Comparison of ENCODE assay signal across 8 cellular contexts in genomic region chr12:45989857-45990467, GRCh38. TPM values are rescaled to one million over a fixed set of nuclear protein-coding genes. Genes with fewer than 3 reads are reported as not detected.
DNase-seq lines count a peak whose midpoint lies in the region; ATAC-seq and TF ChIP-seq lines count a peak whose summit lies in the region.

No MANE protein-coding gene starts in this region.

- no peaks in the 10 kb centered on the region for H3K9me3 Mint-ChIP-seq in activated T-cell treated with anti-CD3 and anti-CD28 coated beads, Interleukin-2, amount 50 U/mL, for 4 hours

- ATAC-seq in GM18867 (IDR thresholded peaks at IDR 0.05; ENCODE audit: unreplicated experiment) = peak; percentile 29
- peak; percentile 11 for ATAC-seq in HG03097 (IDR thresholded peaks at IDR 0.05; ENCODE audit: low FRiP score, unreplicated experiment)
- ATAC-seq in activated T-cell treated with anti-CD3 and anti-CD28 coated beads, Interleukin-2, amount 50 U/mL, for 4 hours = peak; percentile 25
- peak; percentile 17 for ATAC-seq in thoracic aorta (ENCODE audit: insufficient number of reproducible peaks, low FRiP score, low read depth)

- no peak for TF ChIP-seq CTCF in AG04450 (IDR thresholded peaks at IDR 0.05; ENCODE audit: low read depth, low read length)
- no peak for TF ChIP-seq CTCF in fibroblast of pulmonary artery (IDR thresholded peaks at IDR 0.05; ENCODE audit: low read length, missing control alignments)
- no peak for TF ChIP-seq CTCF in thoracic aorta (IDR thresholded peaks at IDR 0.05)

- CTCF ChIA-PET in AG04450 (lab: Charles Lee) = interaction anchor here (0.7 to 1.4 kb wide), 6 partner anchors 14 to 1032 kb away, joined by 3 to 5 read pairs (median 3); no protein-coding TSS in a partner anchor

- H3K4me1 Mint-ChIP-seq in activated T-cell treated with anti-CD3 and anti-CD28 coated beads, Interleukin-2, amount 50 U/mL, for 4 hours (ENCODE audit: low read depth) = peaks cover 54% of the 10 kb centered on the region

- H2AFZ ChIP-seq in neuron (ENCODE audit: low read depth, low read length) = peak overlapping the region; percentile 33

- H3K9me3 ChIP-seq in AG04450 (ENCODE audit: control insufficient read depth, insufficient read depth, low read length) = peaks cover 4% of the 10 kb centered on the region; the same call in 1 of the 2 replicates
- peaks cover 1% of the 10 kb centered on the region for H3K9me3 ChIP-seq in neuron (ENCODE audit: low read length)
- H3K9me3 ChIP-seq in thoracic aorta = no peaks in the 10 kb centered on the region

- POLR2A ChIA-PET in AG04450 (lab: Yijun Ruan, JAX) = interaction anchor here (0.7 to 1.6 kb wide), 5 partner anchors 16 to 774 kb away, joined by 3 to 9 read pairs (median 4); partner anchors contain the start of gene ANO6

- peak overlapping the region; percentile 91 for H3K4me3 ChIP-seq in AG04450 (ENCODE audit: low read depth, low read length)
- peak overlapping the region; percentile 95 for H3K4me3 ChIP-seq in fibroblast of pulmonary artery (replicated peaks; ENCODE audit: low read depth, low read length)
- H3K4me3 ChIP-seq in neuron (ENCODE audit: low read length) = peak overlapping the region; percentile 81
- peak overlapping the region; percentile 87 for H3K4me3 ChIP-seq in thoracic aorta

- H3K4me3 Mint-ChIP-seq in activated T-cell treated with anti-CD3 and anti-CD28 coated beads, Interleukin-2, amount 50 U/mL, for 4 hours = peak overlapping the region; percentile 95

- DNase-seq in AG04450 (ENCODE audit: low read depth, low spot score) (no peak), NCI-H774 (lab: John Stamatoyannopoulos, UW) (peak; percentile 69), fibroblast of pulmonary artery (ENCODE audit: low read depth) (no peak), thoracic aorta (ENCODE audit: low spot score) (peak; percentile 6)
- DNase-seq in activated T-cell treated with anti-CD3 and anti-CD28 coated beads, Interleukin-2, amount 50 U/mL, for 4 hours = peak; percentile 41

- peaks cover 18% of the 10 kb centered on the region for H3K4me1 ChIP-seq in neuron (ENCODE audit: insufficient read depth, low read length)
- H3K4me1 ChIP-seq in thoracic aorta (ENCODE audit: control insufficient read depth in 1 of 2, low read depth in 2 of 2) = peaks cover 33 to 41% of the 10 kb centered on the region in 2 donors

- peaks cover 26% of the 10 kb centered on the region for H3K36me3 Mint-ChIP-seq in activated T-cell treated with anti-CD3 and anti-CD28 coated beads, Interleukin-2, amount 50 U/mL, for 4 hours (ENCODE audit: insufficient read depth)

- H3K27me3 ChIP-seq in AG04450 (ENCODE audit: control insufficient read depth, insufficient read depth, low read length) (no peaks in the 10 kb centered on the region), neuron (ENCODE audit: insufficient read depth, low read length) (no peaks in the 10 kb centered on the region), thoracic aorta (replicated peaks; ENCODE audit: insufficient read depth) (no peaks in the 10 kb centered on the region)

- H3K27ac ChIP-seq in AG04450 (ENCODE audit: low read depth, low read length) (peak overlapping the region; percentile 98), thoracic aorta (peak overlapping the region; percentile 99)

- H3K36me3 ChIP-seq in neuron (ENCODE audit: insufficient read depth, low read length) = peaks cover 12% of the 10 kb centered on the region
- H3K36me3 ChIP-seq in thoracic aorta = no peaks in the 10 kb centered on the region

- no peaks in the 10 kb centered on the region for H3K27me3 Mint-ChIP-seq in activated T-cell treated with anti-CD3 and anti-CD28 coated beads, Interleukin-2, amount 50 U/mL, for 4 hours (ENCODE audit: low read depth)

RNA-seq across cellular contexts. Expression of gene SCAF11, which starts 0.4 kb away (rescaled TPM):
- 42.4 and 66.2 TPM in 2 replicates for polyA plus RNA-seq in AG04450 (2011; rRNA removed)
- 55.4 and 79.7 TPM in 2 replicates for polyA minus RNA-seq in AG04450 (2011; rRNA and poly(A)+ RNA removed)
- 10 to 100 TPM; 92.2 to 94.9 (median 93.7) TPM for total RNA-seq in activated T-cell treated with anti-CD3 and anti-CD28 coated beads, Interleukin-2, amount 50 U/mL, for 4 hours
- total RNA-seq in thoracic aorta = 100 to 1,000 TPM; 158 to 199 TPM

Comparison
In these comparisons a context has a peak if more than half of its experiments do, and no peak if none do; other contexts are left out.
1. DNase-seq: peak in NCI-H774 (single experiment), activated T-cell treated with anti-CD3 and anti-CD28 coated beads, Interleukin-2, amount 50 U/mL, for 4 hours (single experiment) and thoracic aorta (single experiment); none in AG04450 (single experiment) and fibroblast of pulmonary artery (single experiment).
2. Peak in every context shown above with its lines, with median percentiles within 50 percentile points of each other: H3K4me3 ChIP-seq and ATAC-seq.